Comparison of ENCODE assay signal across 16 cellular contexts in the genomic region with DNA sequence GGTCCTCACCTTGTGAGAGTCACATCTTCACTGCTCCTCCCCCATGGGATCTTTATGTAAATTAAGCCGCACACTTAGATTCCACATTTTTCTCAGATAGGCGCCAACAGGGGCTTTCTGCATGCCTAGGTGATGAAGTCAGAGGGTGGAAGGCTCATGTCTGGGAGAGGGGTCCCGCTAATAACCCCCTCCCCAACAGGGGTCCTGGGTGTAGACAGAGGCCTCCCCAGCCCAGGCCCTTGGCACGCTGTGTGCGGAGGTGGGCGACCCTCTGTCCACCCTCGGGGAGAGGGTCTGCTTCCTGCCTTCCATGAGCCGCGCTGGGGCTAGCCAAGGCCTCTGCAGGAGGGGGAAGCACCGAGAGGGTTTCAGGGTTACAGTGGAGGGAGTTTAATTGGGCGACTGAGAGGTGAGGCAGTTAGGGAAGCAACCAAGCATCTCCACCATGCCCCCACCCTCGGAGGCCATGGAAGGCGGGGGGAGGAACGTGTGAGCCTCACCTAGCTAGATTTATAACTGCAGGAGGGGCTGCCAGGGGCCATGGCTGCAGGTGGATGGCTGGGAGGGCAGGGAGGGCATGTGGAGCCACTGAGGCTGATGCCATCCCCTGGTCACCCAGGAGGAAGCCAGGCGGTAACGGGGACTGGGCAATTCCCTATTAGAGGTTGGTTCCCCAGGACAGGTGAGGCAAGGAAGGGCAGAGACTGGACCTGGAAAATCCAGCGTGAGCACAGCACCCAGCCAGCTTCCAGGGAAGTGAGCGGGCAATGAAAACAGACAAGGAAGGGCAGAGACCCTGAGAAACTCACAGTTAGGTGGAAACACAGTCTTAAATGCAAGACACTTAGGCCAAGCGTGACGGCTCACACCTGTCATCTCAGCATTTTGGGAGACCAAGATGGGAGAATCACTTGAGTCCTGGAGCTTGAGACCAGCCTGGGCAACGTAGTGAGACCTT.
"Had no signal": no experiment of that assay in that cellular context is flagged by ENCODE, and none has a peak within 500 bp of the region (broad histone marks: within the 10 kb centered on the region; RNA-seq: fewer than 3 reads in every experiment).

No MANE protein-coding gene starts in this region.

- ATAC-seq: activated CD4-positive, alpha-beta T cell treated with anti-CD3 and anti-CD28 coated beads for 36 hours; activated CD8-positive, alpha-beta T cell treated with anti-CD3 and anti-CD28 coated beads for 36 hours; effector memory CD8-positive, alpha-beta T cell; stimulated activated naive CD8-positive, alpha-beta T cell treated with anti-CD3 and anti-CD28 coated beads, Interleukin-15, Interleukin-2, amounts not matched to agents 100 U/mL and 50 U/mL, for 24 hours had no signal

- H3K4me1 ChIP-seq: adrenal gland, psoas muscle, uterus had no signal

- H3K36me3 Mint-ChIP-seq: natural killer cell had no signal

- DNase-seq: activated CD4-positive, alpha-beta T cell treated with anti-CD3 and anti-CD28 coated beads for 36 hours; activated CD8-positive, alpha-beta T cell treated with anti-CD3 and anti-CD28 coated beads for 36 hours; activated naive CD4-positive, alpha-beta T cell treated with Interleukin-2 at 50 U/mL for 16 hours; effector memory CD8-positive, alpha-beta T cell; natural killer cell; occipital lobe; psoas muscle; stimulated activated CD4-positive, alpha-beta T cell treated with anti-CD3 and anti-CD28 coated beads, Interleukin-2, amount 100 ng/mL, for 48 hours; stimulated activated naive CD8-positive, alpha-beta T cell treated with anti-CD3 and anti-CD28 coated beads, Interleukin-15, Interleukin-2, amounts not matched to agents 100 U/mL and 50 U/mL, for 24 hours; SW 1271; uterus; WERI-Rb-1 had no signal

- H3K4me3 ChIP-seq: adrenal gland, gastroesophageal sphincter, psoas muscle, uterus had no signal

- H3K36me3 ChIP-seq: adrenal gland, gastroesophageal sphincter, uterus, WERI-Rb-1 had no signal

- H3K4me3 Mint-ChIP-seq: activated CD4-positive, alpha-beta T cell treated with anti-CD3 and anti-CD28 coated beads for 36 hours; activated CD8-positive, alpha-beta T cell treated with anti-CD3 and anti-CD28 coated beads for 36 hours; central memory CD8-positive, alpha-beta T cell; dendritic cell treated with granulocyte-macrophage colony-stimulating factor and Interleukin-4, amounts not matched to agents 40 ng/mL and 50 ng/mL, for 4 days; effector memory CD8-positive, alpha-beta T cell; natural killer cell had no signal

- H3K27ac Mint-ChIP-seq: activated CD4-positive, alpha-beta T cell treated with anti-CD3 and anti-CD28 coated beads for 36 hours; activated CD8-positive, alpha-beta T cell treated with anti-CD3 and anti-CD28 coated beads for 36 hours; dendritic cell treated with granulocyte-macrophage colony-stimulating factor and Interleukin-4, amounts not matched to agents 40 ng/mL and 50 ng/mL, for 4 days; effector memory CD8-positive, alpha-beta T cell; natural killer cell had no signal

- H3K27me3 ChIP-seq: adrenal gland, uterus had no signal

- H3K4me1 Mint-ChIP-seq: activated CD4-positive, alpha-beta T cell treated with anti-CD3 and anti-CD28 coated beads for 36 hours; central memory CD8-positive, alpha-beta T cell had no signal

- H3K27ac ChIP-seq: adrenal gland, psoas muscle, uterus, WERI-Rb-1 had no signal

- H3K9me3 Mint-ChIP-seq: central memory CD8-positive, alpha-beta T cell; natural killer cell had no signal

- H3K9me3 ChIP-seq: adrenal gland, gastroesophageal sphincter, psoas muscle, uterus had no signal
